Comparison of ENCODE assay signal across 2 cellular contexts in genomic region chr19:29834991-29835390, GRCh38.
TF ChIP-seq lines count a peak whose summit lies in the region.

No MANE protein-coding gene starts in this region.

TF ChIP-seq in GM23338, 12 proteins besides CTCF, POLR2A, EP300 and RAD21:
- TF ChIP-seq ETS1 (IDR thresholded peaks at IDR 0.05), result no peak
- TF ChIP-seq ZNF114 (CRISPR knock-in tag; IDR thresholded peaks at IDR 0.05), result no peak
- TF ChIP-seq EZH2phosphoT487 (IDR thresholded peaks at IDR 0.05; ENCODE audit: unreplicated experiment), result no peak
- TF ChIP-seq REST (IDR thresholded peaks at IDR 0.05; ENCODE audit: unreplicated experiment), result no peak
- no peak for TF ChIP-seq ZNF331 (CRISPR knock-in tag; IDR thresholded peaks at IDR 0.05; ENCODE audit: low read depth)
- no peak for TF ChIP-seq POLR2AphosphoS5 (IDR thresholded peaks at IDR 0.05; ENCODE audit: low read depth)
- TF ChIP-seq JUNB (IDR thresholded peaks at IDR 0.05; ENCODE audit: unreplicated experiment), result no peak
- no peak for TF ChIP-seq EZH2 (IDR thresholded peaks at IDR 0.05; ENCODE audit: low read depth, unreplicated experiment)
- TF ChIP-seq NANOG (IDR thresholded peaks at IDR 0.05; ENCODE audit: borderline replicate concordance), result no peak
- TF ChIP-seq ZNF462 (CRISPR knock-in tag; IDR thresholded peaks at IDR 0.05), result no peak

TF ChIP-seq in GM12878, 131 proteins besides CTCF, POLR2A, EP300 and RAD21:
- TF ChIP-seq ZBTB40 (IDR thresholded peaks at IDR 0.05; ENCODE audit: borderline replicate concordance) (no peak), IKZF2 (IDR thresholded peaks at IDR 0.05) (peak in 1 of 2 experiments; percentile 24; a peak in 1 of 4 replicates), SPI1 (IDR thresholded peaks at IDR 0.05; ENCODE audit: borderline replicate concordance, insufficient read depth, low read depth, low read length) (peak; percentile 46; the same call in 1 of the 2 replicates)
